Comparison of ENCODE assay signal across 11 cellular contexts in the genomic region with DNA sequence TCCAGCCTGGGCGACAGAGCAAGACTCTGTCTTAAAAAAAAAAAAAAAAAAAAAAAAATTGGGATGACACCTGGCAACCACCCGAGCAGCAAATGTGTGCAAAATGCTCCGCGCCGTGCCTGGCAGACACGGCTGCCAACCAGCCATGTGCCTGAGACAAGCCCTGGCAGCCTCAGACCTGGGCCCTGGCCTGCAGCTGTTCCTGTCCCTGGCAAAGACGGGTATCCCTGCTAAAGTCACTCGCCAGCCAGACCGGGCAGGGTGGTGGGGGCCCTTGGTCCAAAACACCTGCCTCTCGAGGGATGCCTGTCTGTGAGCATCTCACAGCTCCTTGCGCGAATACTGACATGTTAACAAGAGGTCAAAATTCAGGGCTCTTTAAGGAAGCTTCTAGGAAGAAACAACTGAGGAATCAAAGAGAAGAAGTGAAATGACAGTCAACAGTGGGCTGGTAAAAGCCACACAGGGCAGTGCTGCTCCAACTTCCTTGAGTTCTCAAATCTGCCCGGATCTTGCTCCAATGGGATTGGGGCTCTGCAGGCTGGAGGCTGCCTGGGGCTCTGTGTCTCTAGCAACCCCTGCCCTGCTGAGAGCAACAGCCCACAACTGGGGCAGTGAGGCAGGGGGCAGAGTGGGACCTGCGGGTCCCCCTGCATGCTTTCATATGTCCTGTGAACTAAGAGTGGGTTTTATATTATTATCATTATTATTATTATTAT. TPM values are rescaled to one million over a fixed set of nuclear protein-coding genes. Genes with fewer than 3 reads are reported as not detected.
A peak's percentile ranks its signal among the peaks of the same experiment; 100 is the strongest.
DNase-seq lines count a peak whose midpoint lies in the region; ATAC-seq and TF ChIP-seq lines count a peak whose summit lies in the region.
"Had no signal": no experiment of that assay in that cellular context is flagged by ENCODE, and none has a peak within 500 bp of the region (broad histone marks: within the 10 kb centered on the region; RNA-seq: fewer than 3 reads in every experiment).

No MANE protein-coding gene starts in this region.

- H3K4me1 Mint-ChIP-seq in activated T-cell treated with anti-CD3 and anti-CD28 coated beads, Interleukin-2, amount 50 U/mL, for 72 hours (ENCODE audit: low read depth) = peaks cover 35% of the 10 kb centered on the region

- no peak overlapping the region for H3K27ac Mint-ChIP-seq in activated T-cell treated with anti-CD3 and anti-CD28 coated beads, Interleukin-2, amount 50 U/mL, for 72 hours

- TF ChIP-seq POLR2A in lower leg skin (IDR thresholded peaks at IDR 0.05) = no peak
- TF ChIP-seq POLR2A in thyroid gland (IDR thresholded peaks at IDR 0.05) = no peak

- no peaks in the 10 kb centered on the region for H3K27me3 ChIP-seq in thyroid gland

- H3K4me3 Mint-ChIP-seq in activated T-cell treated with anti-CD3 and anti-CD28 coated beads, Interleukin-2, amount 50 U/mL, for 72 hours = peak overlapping the region; percentile 12 to 28

- no peak for TF ChIP-seq CTCF in lower leg skin (IDR thresholded peaks at IDR 0.05)
- TF ChIP-seq CTCF in thyroid gland (IDR thresholded peaks at IDR 0.05) = no peak

- H3K27ac ChIP-seq in thyroid gland = peak overlapping the region; percentile 85 to 92 (median 91)

- DNase-seq in activated T-cell treated with anti-CD3 and anti-CD28 coated beads, Interleukin-2, amount 50 U/mL, for 72 hours = no peak
- DNase-seq in activated T-cell treated with anti-CD3 and anti-CD28 coated beads, Interleukin-2, amount 50 U/mL, for 48 hours = no peak
- DNase-seq in cerebellum (ENCODE audit: low spot score) (peak; percentile 85), lower leg skin (ENCODE audit: low spot score in 2 of 2) (peak; percentile 59 to 90), thyroid gland (no peak), NCI-H526 (lab: John Stamatoyannopoulos, UW) (no peak), NCI-H1417 (lab: John Stamatoyannopoulos, UW) (no peak)
- DNase-seq in stimulated activated CD4-positive, alpha-beta T cell treated with anti-CD3 and anti-CD28 coated beads, Interleukin-1b, Interleukin-23, amount 100 ng/mL, for 48 hours = no peak
- DNase-seq: NK-92 treated with Interleukin-12 subunit alpha and Interleukin-12 subunit beta, amount 100 ng/mL, for 24 hours had no signal

- 37 to 54% methylated on average over 14 of the region's 14 CpGs for WGBS in lower leg skin, 2 donors
- WGBS in thyroid gland, 2 donors = 90 to 96% methylated on average over 14 of the region's 14 CpGs

- H3K36me3 ChIP-seq in thyroid gland = no peaks in the 10 kb centered on the region

- peaks cover 37 to 41% of the 10 kb centered on the region in 2 donors for H3K4me1 ChIP-seq in thyroid gland

- no peaks in the 10 kb centered on the region for H3K9me3 ChIP-seq in thyroid gland

- H3K9me3 Mint-ChIP-seq in activated T-cell treated with anti-CD3 and anti-CD28 coated beads, Interleukin-2, amount 50 U/mL, for 72 hours = no peaks in the 10 kb centered on the region
- H3K9me3 Mint-ChIP-seq: activated naive CD4-positive, alpha-beta T cell treated with anti-CD3 and anti-CD28 coated beads, Interleukin-2, amount 50 U/mL, for 72 hours had no signal

- no peak for ATAC-seq in activated T-cell treated with anti-CD3 and anti-CD28 coated beads, Interleukin-2, amount 50 U/mL, for 72 hours (replicated peaks in 1 of 2)

- no peaks in the 10 kb centered on the region for H3K27me3 Mint-ChIP-seq in activated T-cell treated with anti-CD3 and anti-CD28 coated beads, Interleukin-2, amount 50 U/mL, for 72 hours (ENCODE audit: low read depth)

- H3K4me3 ChIP-seq in lower leg skin (ENCODE audit: low read depth, poor library complexity, severe bottlenecking) = no peak overlapping the region
- H3K4me3 ChIP-seq in thyroid gland (replicated peaks in 1 of 3) = no peak overlapping the region
- H3K4me3 ChIP-seq: lung had no signal

- H3K36me3 Mint-ChIP-seq in activated T-cell treated with anti-CD3 and anti-CD28 coated beads, Interleukin-2, amount 50 U/mL, for 72 hours (ENCODE audit: insufficient read depth in 2 of 2) = peaks cover 2 to 21% of the 10 kb centered on the region in 2 donors

- intact Hi-C loops in lower leg skin (cut with DNase I; ENCODE audit: low total_unique reads) = no loop called here
- intact Hi-C loops in thyroid gland (cut with DNase I) = loop anchor here (5.0 to 10.0 kb wide), 2 partner anchors 162 to 269 kb away; no protein-coding TSS in a partner anchor

RNA-seq across cellular contexts. Expression of a gene that starts 53.4 kb away (rescaled TPM):
- 100 to 1,000 TPM; 267 to 353 TPM for total RNA-seq in activated T-cell treated with anti-CD3 and anti-CD28 coated beads, Interleukin-2, amount 50 U/mL, for 72 hours
- 2.4 TPM for total RNA-seq in cerebellum
- 1 to 10 TPM; 1.8 to 5.7 (median 2.9) TPM for total RNA-seq in lower leg skin
- 10 to 100 TPM; 16.9 to 33.0 (median 24.4) TPM for total RNA-seq in thyroid gland

RNA-seq across cellular contexts. Expression of a gene that starts 58.7 kb away (rescaled TPM):
- 100 to 1,000 TPM; 111 to 127 TPM for total RNA-seq in activated T-cell treated with anti-CD3 and anti-CD28 coated beads, Interleukin-2, amount 50 U/mL, for 72 hours
- total RNA-seq in cerebellum (61.2 TPM), lower leg skin (10 to 100 TPM; 27.0 to 48.6 (median 36.3) TPM), thyroid gland (100 to 1,000 TPM in 2 of 4 donors, 10 to 100 TPM in 2; 76.6 to 113 (median 93.4) TPM)

Comparison
In these comparisons a context has a peak if more than half of its experiments do, and no peak if none do; other contexts are left out.
1. DNase-seq: peak in cerebellum (single experiment) and lower leg skin (2 of 2); none in activated T-cell treated with anti-CD3 and anti-CD28 coated beads, Interleukin-2, amount 50 U/mL, for 72 hours (0 of 2), activated T-cell treated with anti-CD3 and anti-CD28 coated beads, Interleukin-2, amount 50 U/mL, for 48 hours (0 of 2), thyroid gland (0 of 2), NCI-H526 (0 of 2), NCI-H1417 (0 of 3) and stimulated activated CD4-positive, alpha-beta T cell treated with anti-CD3 and anti-CD28 coated beads, Interleukin-1b, Interleukin-23, amount 100 ng/mL, for 48 hours (single experiment).
2. RNA of a gene that starts 53.4 kb away (total RNA-seq): 267 to 353 TPM in activated T-cell treated with anti-CD3 and anti-CD28 coated beads, Interleukin-2, amount 50 U/mL, for 72 hours; 16.9 to 33.0 TPM in thyroid gland, 1.8 to 5.7 TPM in lower leg skin and 2.4 TPM in cerebellum (single experiment); every median in the first group is over 4 times any median in the second.